23 cellular contexts compared by ENCODE assay signal in the genomic region with DNA sequence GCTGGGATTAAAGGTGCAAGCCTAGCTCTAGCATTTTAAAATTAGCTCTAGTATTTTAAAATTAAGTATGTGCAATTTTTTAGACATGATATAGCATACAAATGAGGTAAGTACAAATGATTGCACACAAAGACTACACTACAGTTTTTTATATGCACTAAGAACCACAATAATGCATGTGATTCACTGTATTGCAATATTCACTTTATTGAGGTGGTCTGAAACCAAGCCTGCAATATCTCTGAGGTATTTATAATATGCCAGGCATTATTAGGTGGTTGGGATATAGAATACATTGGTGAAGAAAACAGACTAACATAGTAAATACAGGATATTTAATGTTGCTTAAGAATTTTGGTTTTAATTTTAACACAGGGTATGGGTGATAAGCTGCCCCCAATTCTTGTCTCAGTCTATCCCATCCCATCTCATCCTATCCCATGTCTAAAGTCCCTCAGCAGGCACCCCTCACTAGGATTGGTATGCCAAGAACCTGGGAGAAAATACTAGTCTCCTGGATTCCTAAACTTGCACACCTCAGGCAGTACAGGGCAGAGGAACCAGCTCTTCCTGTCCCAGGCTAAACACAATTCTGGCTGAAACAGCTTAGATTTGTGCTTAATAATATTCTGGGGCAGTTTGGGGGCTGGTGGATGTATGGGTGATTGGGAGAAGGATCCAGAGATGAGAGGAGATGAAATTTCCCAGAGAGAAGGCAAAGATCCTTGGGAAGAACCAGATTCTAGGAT.
DNase-seq lines count a peak whose midpoint lies in the region; ATAC-seq and TF ChIP-seq lines count a peak whose summit lies in the region.
"Had no signal": no experiment of that assay in that cellular context is flagged by ENCODE, and none has a peak within 500 bp of the region (broad histone marks: within the 10 kb centered on the region; RNA-seq: fewer than 3 reads in every experiment).

No MANE protein-coding gene starts in this region.

- H3K27me3 Mint-ChIP-seq in osteocyte (ENCODE audit: unreplicated experiment) = no peaks in the 10 kb centered on the region
- H3K27me3 Mint-ChIP-seq: activated CD4-positive, alpha-beta memory T cell treated with anti-CD3 and anti-CD28 coated beads, Interleukin-2, amount 10 ng/mL, durations not matched to agents 7 days and 5 days; activated naive CD4-positive, alpha-beta T cell treated with anti-CD3 and anti-CD28 coated beads, Interleukin-2, amount 10 ng/mL, durations not matched to agents 7 days and 5 days; CD4-positive, alpha-beta memory T cell had no signal

- H3K27me3 ChIP-seq in upper lobe of right lung = no peaks in the 10 kb centered on the region
- H3K27me3 ChIP-seq: right lobe of liver, upper lobe of left lung had no signal

- peaks cover 39% of the 10 kb centered on the region for H3K4me1 Mint-ChIP-seq in osteocyte (ENCODE audit: unreplicated experiment)

- H3K4me3 Mint-ChIP-seq in osteocyte (ENCODE audit: unreplicated experiment) = no peak overlapping the region
- H3K4me3 Mint-ChIP-seq: activated CD4-positive, alpha-beta memory T cell treated with anti-CD3 and anti-CD28 coated beads, Interleukin-2, amount 10 ng/mL, durations not matched to agents 7 days and 5 days; activated naive CD4-positive, alpha-beta T cell treated with anti-CD3 and anti-CD28 coated beads, Interleukin-2, amount 10 ng/mL, durations not matched to agents 7 days and 5 days; CD4-positive, alpha-beta memory T cell; T-helper 1 cell treated with Interleukin-12 subunit alpha and Interleukin-12 subunit beta and Interleukin-4 antibody, amounts not matched to agents 30 μg/mL and 1 μg/mL, for 36 hours had no signal

- ATAC-seq in upper lobe of right lung (no peak), HG03378 (IDR thresholded peaks at IDR 0.05; ENCODE audit: unreplicated experiment) (no peak), left ventricle myocardium superior (no peak)
- ATAC-seq: right lobe of liver had no signal

- DNase-seq in AG10803 (ENCODE audit: low read depth) (peak; percentile 71), epithelial cell of prostate (ENCODE audit: low read depth, low spot score) (no peak), osteocyte (ENCODE audit: extremely low spot score, unreplicated experiment) (no peak), upper lobe of right lung (no peak), left ventricle myocardium superior (no peak), DMS114 treated with DMSO at 0.1 percent for 48 hours (lab: John Stamatoyannopoulos, UW; ENCODE audit: unreplicated experiment) (no peak)
- DNase-seq: activated CD4-positive, alpha-beta memory T cell treated with anti-CD3 and anti-CD28 coated beads, Interleukin-2, amount 10 ng/mL, durations not matched to agents 7 days and 5 days; activated CD4-positive, CD25-positive, alpha-beta regulatory T cell treated with anti-CD3 and anti-CD28 coated beads, Interleukin-2, amount 50 U/mL, for 72 hours; activated CD8-positive, alpha-beta memory T cell treated with anti-CD3 and anti-CD28 coated beads, Interleukin-2, amount 50 U/mL, for 48 hours; activated naive CD4-positive, alpha-beta T cell treated with anti-CD3 and anti-CD28 coated beads, Interleukin-2, amount 10 ng/mL, durations not matched to agents 7 days and 5 days; CD4-positive, alpha-beta memory T cell; KBM-7; NCI-H2029; NCI-H524 treated with DMSO at 0.1 percent for 48 hours; NK-92 treated with Interleukin-12 subunit alpha and Interleukin-12 subunit beta, amount 100 ng/mL, for 24 hours; right lobe of liver; SK-N-SH; stimulated activated CD4-positive, alpha-beta T cell treated with anti-CD3 and anti-CD28 coated beads, Interleukin-12 subunit alpha, Interleukin-12 subunit beta, amount 100 ng/mL, for 4 hours; stimulated activated CD4-positive, alpha-beta T cell treated with anti-CD3 and anti-CD28 coated beads, Interleukin-4, amount 100 ng/mL, for 1 hour; upper lobe of left lung had no signal

- H3K4me3 ChIP-seq in AG10803 (ENCODE audit: low read length) (no peak overlapping the region), upper lobe of right lung (no peak overlapping the region)
- H3K4me3 ChIP-seq: right lobe of liver, upper lobe of left lung had no signal

- no peaks in the 10 kb centered on the region for H3K9me3 ChIP-seq in upper lobe of right lung
- H3K9me3 ChIP-seq: right lobe of liver, SK-N-SH, upper lobe of left lung had no signal

- peaks cover 7% of the 10 kb centered on the region for H3K9me3 Mint-ChIP-seq in osteocyte (ENCODE audit: unreplicated experiment)

- peaks cover 39% of the 10 kb centered on the region for H3K36me3 Mint-ChIP-seq in osteocyte (ENCODE audit: unreplicated experiment)

- H3K27ac Mint-ChIP-seq in osteocyte (ENCODE audit: unreplicated experiment) = peak overlapping the region; percentile 31
- H3K27ac Mint-ChIP-seq: activated CD4-positive, alpha-beta memory T cell treated with anti-CD3 and anti-CD28 coated beads, Interleukin-2, amount 10 ng/mL, durations not matched to agents 7 days and 5 days; activated naive CD4-positive, alpha-beta T cell treated with anti-CD3 and anti-CD28 coated beads, Interleukin-2, amount 10 ng/mL, durations not matched to agents 7 days and 5 days had no signal

- H3K27ac ChIP-seq in VCaP (peak overlapping the region; percentile 5; the same call in 1 of the 2 replicates), epithelial cell of prostate (peak overlapping the region; percentile 37), upper lobe of right lung (no peak overlapping the region)
- H3K27ac ChIP-seq: right lobe of liver, upper lobe of left lung had no signal

- TF ChIP-seq CTCF in AG10803 (conservative IDR thresholded peaks at IDR 0.05; ENCODE audit: low read length) (no peak), VCaP (conservative IDR thresholded peaks at IDR 0.05) (no peak), osteocyte (IDR thresholded peaks at IDR 0.05) (no peak), upper lobe of right lung (IDR thresholded peaks at IDR 0.05) (no peak)

- no peaks in the 10 kb centered on the region for H3K36me3 ChIP-seq in upper lobe of right lung
- H3K36me3 ChIP-seq: right lobe of liver had no signal

- peaks cover 22% of the 10 kb centered on the region for H3K4me1 ChIP-seq in upper lobe of right lung

- intact Hi-C loops in upper lobe of right lung (cut with DNase I) (no loop called here), left ventricle myocardium superior (cut with micrococcal nuclease) (no loop called here)
